In genomic region chr1:22359427-22359826, GRCh38 we compare ENCODE assay signal across 24 cellular contexts.
"Had no signal": no experiment of that assay in that cellular context is flagged by ENCODE, and none has a peak within 500 bp of the region (broad histone marks: within the 10 kb centered on the region; RNA-seq: fewer than 3 reads in every experiment).

No MANE protein-coding gene starts in this region.

- H3K4me3 Mint-ChIP-seq: activated B cell treated with CpG ODN at 0.5 μM for 24 hours; activated CD4-positive, alpha-beta T cell treated with anti-CD3 and anti-CD28 coated beads, Interleukin-2, amount 10 ng/mL, durations not matched to agents 24 days and 14 days; activated CD8-positive, alpha-beta memory T cell treated with anti-CD3 and anti-CD28 coated beads, Interleukin-2, amount 10 ng/mL, durations not matched to agents 7 days and 5 days; activated naive CD4-positive, alpha-beta T cell treated with anti-CD3 and anti-CD28 coated beads for 36 hours; activated naive CD8-positive, alpha-beta T cell treated with anti-CD3 and anti-CD28 coated beads for 36 hours; activated T-cell treated with anti-CD3 and anti-CD28 coated beads, Interleukin-2, amount 50 U/mL, for 24 hours; T-helper 1 cell treated with Interleukin-12 subunit alpha and Interleukin-12 subunit beta and Interleukin-4 antibody, amounts not matched to agents 30 μg/mL and 1 μg/mL, for 36 hours had no signal

- H3K4me3 ChIP-seq: MG63, SJSA1 had no signal

- H3K27ac ChIP-seq: SJSA1 had no signal

- H3K36me3 Mint-ChIP-seq: activated CD8-positive, alpha-beta memory T cell treated with anti-CD3 and anti-CD28 coated beads, Interleukin-2, amount 10 ng/mL, durations not matched to agents 7 days and 5 days; activated naive CD8-positive, alpha-beta T cell treated with anti-CD3 and anti-CD28 coated beads for 36 hours had no signal

- H3K9me3 ChIP-seq: MG63, SJSA1 had no signal

- DNase-seq: activated B cell treated with CpG ODN at 0.5 μM for 24 hours; activated CD4-positive, alpha-beta T cell treated with anti-CD3 and anti-CD28 coated beads for 1 hour; activated CD4-positive, alpha-beta T cell treated with anti-CD3 and anti-CD28 coated beads, Interleukin-2, amount 10 ng/mL, durations not matched to agents 24 days and 14 days; activated CD4-positive, alpha-beta T cell treated with anti-CD3 and anti-CD28 coated beads, Interleukin-2, amount 50 U/mL, for 48 hours; activated CD8-positive, alpha-beta memory T cell treated with anti-CD3 and anti-CD28 coated beads, Interleukin-2, amount 10 ng/mL, durations not matched to agents 7 days and 5 days; activated effector memory CD4-positive, alpha-beta T cell treated with anti-CD3 and anti-CD28 coated beads, Interleukin-2, amount 50 U/mL, for 16 hours; activated naive CD4-positive, alpha-beta T cell treated with anti-CD3 and anti-CD28 coated beads for 36 hours; activated naive CD8-positive, alpha-beta T cell treated with anti-CD3 and anti-CD28 coated beads for 36 hours; activated T-cell treated with anti-CD3 and anti-CD28 coated beads, Interleukin-2, amount 50 U/mL, for 24 hours; caudate nucleus; MG63; NCI-H1105; NCI-H1436; NCI-H1694 treated with DMSO at 0.1 percent for 48 hours; NCI-H2029 treated with DMSO at 0.1 percent for 48 hours; NCI-H510A treated with DMSO at 0.1 percent for 48 hours; NCI-H69; NK-92 treated with Interleukin-12 subunit alpha and Interleukin-12 subunit beta, amount 100 ng/mL, for 24 hours; OCI-M1; RPMI8226 had no signal

- H3K9me3 Mint-ChIP-seq: activated B cell treated with CpG ODN at 0.5 μM for 24 hours; activated CD4-positive, alpha-beta T cell treated with anti-CD3 and anti-CD28 coated beads, Interleukin-2, amount 10 ng/mL, durations not matched to agents 24 days and 14 days; activated naive CD4-positive, alpha-beta T cell treated with anti-CD3 and anti-CD28 coated beads for 36 hours; activated naive CD8-positive, alpha-beta T cell treated with anti-CD3 and anti-CD28 coated beads for 36 hours; activated T-cell treated with anti-CD3 and anti-CD28 coated beads, Interleukin-2, amount 50 U/mL, for 24 hours; T-helper 1 cell treated with Interleukin-12 subunit alpha and Interleukin-12 subunit beta and Interleukin-4 antibody, amounts not matched to agents 30 μg/mL and 1 μg/mL, for 36 hours had no signal

- H3K4me1 Mint-ChIP-seq: activated B cell treated with CpG ODN at 0.5 μM for 24 hours; activated CD4-positive, alpha-beta T cell treated with anti-CD3 and anti-CD28 coated beads, Interleukin-2, amount 10 ng/mL, durations not matched to agents 24 days and 14 days; activated CD8-positive, alpha-beta memory T cell treated with anti-CD3 and anti-CD28 coated beads, Interleukin-2, amount 10 ng/mL, durations not matched to agents 7 days and 5 days; activated naive CD8-positive, alpha-beta T cell treated with anti-CD3 and anti-CD28 coated beads for 36 hours had no signal

- H3K36me3 ChIP-seq: MG63, SJSA1 had no signal

- H3K27ac Mint-ChIP-seq: activated B cell treated with CpG ODN at 0.5 μM for 24 hours; activated CD4-positive, alpha-beta T cell treated with anti-CD3 and anti-CD28 coated beads, Interleukin-2, amount 10 ng/mL, durations not matched to agents 24 days and 14 days; activated CD8-positive, alpha-beta memory T cell treated with anti-CD3 and anti-CD28 coated beads, Interleukin-2, amount 10 ng/mL, durations not matched to agents 7 days and 5 days; activated naive CD4-positive, alpha-beta T cell treated with anti-CD3 and anti-CD28 coated beads for 36 hours; activated naive CD8-positive, alpha-beta T cell treated with anti-CD3 and anti-CD28 coated beads for 36 hours; activated T-cell treated with anti-CD3 and anti-CD28 coated beads, Interleukin-2, amount 50 U/mL, for 24 hours; T-helper 1 cell treated with Interleukin-12 subunit alpha and Interleukin-12 subunit beta and Interleukin-4 antibody, amounts not matched to agents 30 μg/mL and 1 μg/mL, for 36 hours had no signal

- H3K4me1 ChIP-seq: SJSA1 had no signal

- ATAC-seq: activated CD8-positive, alpha-beta memory T cell treated with anti-CD3 and anti-CD28 coated beads, Interleukin-2, amount 10 ng/mL, durations not matched to agents 7 days and 5 days; Panc1; Right ventricle myocardium inferior had no signal
